Comparison of ENCODE assay signal across 2 cellular contexts in genomic region chr15:29471306-29471705, GRCh38.
TF ChIP-seq lines count a peak whose summit lies in the region.

No MANE protein-coding gene starts in this region.

TF ChIP-seq in GM23338, 12 proteins besides CTCF, POLR2A, EP300 and RAD21:
- no peak for TF ChIP-seq ETS1 (IDR thresholded peaks at IDR 0.05)
- no peak for TF ChIP-seq POLR2AphosphoS5 (IDR thresholded peaks at IDR 0.05; ENCODE audit: low read depth)
- TF ChIP-seq EZH2 (IDR thresholded peaks at IDR 0.05; ENCODE audit: low read depth, unreplicated experiment): no peak
- no peak for TF ChIP-seq STAT1 (IDR thresholded peaks at IDR 0.05; ENCODE audit: unreplicated experiment)
- no peak for TF ChIP-seq REST (IDR thresholded peaks at IDR 0.05; ENCODE audit: unreplicated experiment)
- TF ChIP-seq ZNF114 (CRISPR knock-in tag; IDR thresholded peaks at IDR 0.05): no peak
- no peak for TF ChIP-seq CREB1 (CRISPR knock-in tag; IDR thresholded peaks at IDR 0.05; ENCODE audit: low read depth)
- TF ChIP-seq ZNF331 (CRISPR knock-in tag; IDR thresholded peaks at IDR 0.05; ENCODE audit: low read depth): no peak
- TF ChIP-seq NANOG (IDR thresholded peaks at IDR 0.05; ENCODE audit: borderline replicate concordance): no peak
- TF ChIP-seq EZH2phosphoT487 (IDR thresholded peaks at IDR 0.05; ENCODE audit: unreplicated experiment): no peak
- no peak for TF ChIP-seq ZNF462 (CRISPR knock-in tag; IDR thresholded peaks at IDR 0.05)

TF ChIP-seq in H1, 55 proteins besides CTCF, POLR2A, EP300 and RAD21:
- TF ChIP-seq SRF (IDR thresholded peaks at IDR 0.05; ENCODE audit: low read depth, low read length): no peak
- TF ChIP-seq CTBP2 (IDR thresholded peaks at IDR 0.05; ENCODE audit: borderline replicate concordance, insufficient read depth, insufficient read length, low read length): no peak
- no peak for TF ChIP-seq E2F6 (IDR thresholded peaks at IDR 0.05)
- no peak for TF ChIP-seq TAF1 (IDR thresholded peaks at IDR 0.05; ENCODE audit: low read depth, low read length)
- TF ChIP-seq SP4 (IDR thresholded peaks at IDR 0.05; ENCODE audit: low read length): no peak
- no peak for TF ChIP-seq KDM5A (IDR thresholded peaks at IDR 0.05; ENCODE audit: low read length)
- no peak for TF ChIP-seq POLR2AphosphoS5 (IDR thresholded peaks at IDR 0.05; ENCODE audit: low read depth, low read length)
- TF ChIP-seq JUN (IDR thresholded peaks at IDR 0.05; ENCODE audit: low read depth, low read length): no peak
